Comparison of ENCODE assay signal across 12 cellular contexts in the genomic region with DNA sequence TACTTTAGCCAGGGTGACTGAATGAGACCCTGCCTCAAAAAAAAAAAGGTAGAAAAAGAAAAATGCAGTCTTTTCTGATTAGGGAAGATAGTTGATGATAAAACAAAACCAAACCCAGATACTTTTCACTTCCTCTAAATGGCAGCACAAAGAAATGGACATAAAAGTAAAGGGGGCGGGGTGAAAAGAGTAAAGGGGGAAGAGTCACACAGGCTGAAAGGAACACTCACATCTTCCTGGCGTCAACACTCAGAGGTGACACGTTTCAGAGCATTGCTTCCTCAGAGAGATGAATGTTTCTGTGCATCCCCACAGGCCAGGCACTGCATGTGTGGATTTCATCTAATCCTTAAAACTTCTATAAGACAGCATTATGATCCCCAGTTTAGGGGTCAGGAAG.
A peak's percentile ranks its signal among the peaks of the same experiment; 100 is the strongest.
DNase-seq lines count a peak whose midpoint lies in the region; ATAC-seq and TF ChIP-seq lines count a peak whose summit lies in the region.
"Had no signal": no experiment of that assay in that cellular context is flagged by ENCODE, and none has a peak within 500 bp of the region (broad histone marks: within the 10 kb centered on the region; RNA-seq: fewer than 3 reads in every experiment).

No MANE protein-coding gene starts in this region.

- H3K27me3 Mint-ChIP-seq in activated B cell treated with CpG ODN at 0.5 μM for 24 hours: no peaks in the 10 kb centered on the region

- 51 to 67% methylated on average over 2 to 3 of the region's 3 CpGs for WGBS in transverse colon (ENCODE audit: low coverage in 1 of 2), 2 donors

- peaks cover 57% of the 10 kb centered on the region for H3K4me1 Mint-ChIP-seq in activated B cell treated with CpG ODN at 0.5 μM for 24 hours

- H3K9me3 ChIP-seq in left ventricle myocardium inferior (replicated peaks): no peaks in the 10 kb centered on the region
- H3K9me3 ChIP-seq in transverse colon: no peaks in the 10 kb centered on the region
- H3K9me3 ChIP-seq: Caco-2 had no signal

- no peaks in the 10 kb centered on the region for H3K27me3 ChIP-seq in left ventricle myocardium inferior (ENCODE audit: low read depth)
- no peaks in the 10 kb centered on the region for H3K27me3 ChIP-seq in transverse colon

- H3K27ac ChIP-seq in left ventricle myocardium inferior (replicated peaks) (no peak overlapping the region), transverse colon (peak overlapping the region in 3 of 4 donors; percentile 6 to 43 (median 18))

- TF ChIP-seq CTCF in left ventricle myocardium inferior (IDR thresholded peaks at IDR 0.05; ENCODE audit: borderline replicate concordance) (no peak), activated B cell treated with CpG ODN at 0.5 μM for 24 hours (IDR thresholded peaks at IDR 0.05) (no peak), transverse colon (IDR thresholded peaks at IDR 0.05) (no peak)

- TF ChIP-seq EP300 in transverse colon (IDR thresholded peaks at IDR 0.05; ENCODE audit: low read depth): no peak

- DNase-seq in left ventricle myocardium superior (no peak), left ventricle myocardium inferior (no peak), activated B cell treated with CpG ODN at 0.5 μM for 24 hours (no peak), transverse colon (no peak), D341Med (ENCODE audit: low spot score) (no peak)
- DNase-seq: Caco-2, erythroblast, left colon, small intestine had no signal

- peaks cover 11% of the 10 kb centered on the region for H3K36me3 Mint-ChIP-seq in activated B cell treated with CpG ODN at 0.5 μM for 24 hours (ENCODE audit: low read depth)

- H3K27ac Mint-ChIP-seq in activated B cell treated with CpG ODN at 0.5 μM for 24 hours: peak overlapping the region; percentile 77

- H3K9me3 Mint-ChIP-seq in activated B cell treated with CpG ODN at 0.5 μM for 24 hours: no peaks in the 10 kb centered on the region

- H3K36me3 ChIP-seq in left ventricle myocardium inferior (peaks cover 8% of the 10 kb centered on the region), transverse colon (no peaks in the 10 kb centered on the region)

- H3K4me3 ChIP-seq in left ventricle myocardium inferior (no peak overlapping the region), transverse colon (no peak overlapping the region)

- CTCF ChIA-PET in activated B cell treated with CpG ODN at 0.5 μM for 24 hours (lab: Charles Lee): no interaction called here

- in situ Hi-C loops in transverse colon (cut with MboI; ENCODE audit: low pct_ligation_motif_present in 1 of 4, low pct_unique_long_range_greater_than_20kb in 1 of 4, low sequenced_read_pairs in 3 of 4): no loop called here

- POLR2A ChIA-PET in activated B cell treated with CpG ODN at 0.5 μM for 24 hours (lab: Charles Lee): no interaction called here

- ATAC-seq in left ventricle myocardium superior (peak; percentile 14), HG03066 (IDR thresholded peaks at IDR 0.05; ENCODE audit: low read depth, unreplicated experiment) (peak; percentile 67), activated B cell treated with CpG ODN at 0.5 μM for 24 hours (ENCODE audit: low read depth) (peak; percentile 88), HG03432 (IDR thresholded peaks at IDR 0.05; ENCODE audit: unreplicated experiment) (no peak), GM18517 (IDR thresholded peaks at IDR 0.05; ENCODE audit: unreplicated experiment) (no peak)

- H3K4me1 ChIP-seq in left ventricle myocardium inferior (peaks cover 70% of the 10 kb centered on the region), transverse colon (peaks cover 7 to 34% (median 15%) of the 10 kb centered on the region in 4 donors)
- H3K4me1 ChIP-seq: Caco-2 had no signal

- peak overlapping the region; percentile 17 for H3K4me3 Mint-ChIP-seq in activated B cell treated with CpG ODN at 0.5 μM for 24 hours

- no peak for TF ChIP-seq POLR2A in transverse colon (IDR thresholded peaks at IDR 0.05)

- intact Hi-C loops in left ventricle myocardium superior (cut with micrococcal nuclease) (no loop called here), left ventricle myocardium inferior (cut with micrococcal nuclease) (loop anchor here (10.0 kb wide), 1 partner anchor 78 kb away; a partner anchor contains a TSS), activated B cell treated with CpG ODN at 0.5 μM for 24 hours (cut with micrococcal nuclease) (loop anchor here (2.0 to 5.0 kb wide), 2 partner anchors 18 to 49 kb away; no protein-coding TSS in a partner anchor), transverse colon (cut with DNase I; ENCODE audit: low total_unique reads) (no loop called here)

Comparison
In these comparisons a context has a peak if more than half of its experiments do, and no peak if none do; other contexts are left out.
1. intact Hi-C loops: an anchor here in left ventricle myocardium inferior (10.0 kb wide) and activated B cell treated with CpG ODN at 0.5 μM for 24 hours (2.0 to 5.0 kb wide); none called in left ventricle myocardium superior and transverse colon.
2. ATAC-seq: peak in left ventricle myocardium superior (single experiment), HG03066 (single experiment) and activated B cell treated with CpG ODN at 0.5 μM for 24 hours (single experiment); none in HG03432 (single experiment) and GM18517 (single experiment).